In the genomic region with DNA sequence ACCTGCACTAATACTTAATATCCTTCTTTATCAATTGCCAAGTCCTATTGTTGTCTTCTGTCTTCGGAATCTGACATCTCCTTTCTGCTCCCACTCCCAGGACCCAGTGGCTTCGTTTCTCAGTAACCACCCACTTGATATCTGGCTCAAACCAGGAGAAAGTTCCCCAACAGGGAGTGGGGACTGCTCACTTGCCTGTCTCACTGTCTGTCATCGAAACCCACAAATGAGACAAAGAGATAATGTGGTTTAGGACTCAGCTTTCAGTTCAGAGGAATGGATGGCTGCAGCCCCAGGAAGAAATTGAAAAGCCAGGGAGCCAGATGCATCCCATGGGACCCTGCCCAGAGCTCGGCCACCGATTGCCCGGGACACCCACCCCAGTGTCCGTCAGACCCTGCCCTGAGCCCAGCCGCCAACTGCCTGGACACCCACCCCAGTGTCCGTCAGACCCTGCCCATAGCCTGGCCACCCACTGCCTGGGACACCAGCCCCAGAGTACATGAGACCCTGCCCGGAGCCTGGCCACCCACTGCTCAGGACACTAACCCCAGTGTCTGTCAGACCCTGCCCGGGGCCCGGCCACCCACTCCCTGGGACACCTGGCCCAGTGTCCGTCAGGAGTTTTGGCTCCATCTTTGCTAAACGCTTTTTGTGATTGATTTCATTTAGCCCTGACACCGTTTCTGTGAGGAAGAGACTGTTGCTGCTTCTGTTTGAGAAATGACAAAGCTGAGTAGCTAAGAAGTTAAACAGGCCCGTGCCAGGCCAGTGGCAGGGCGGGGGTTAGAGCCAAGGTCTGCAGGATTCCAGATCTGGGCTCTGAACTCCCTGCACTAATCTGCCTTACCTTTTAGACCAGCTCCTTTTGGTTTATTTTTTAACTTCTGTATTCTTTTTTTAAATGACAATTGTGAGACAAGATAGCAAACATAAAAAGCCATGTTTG, we compare ENCODE assay signal across 14 cellular contexts.
DNase-seq lines count a peak whose midpoint lies in the region; ATAC-seq and TF ChIP-seq lines count a peak whose summit lies in the region.
"Had no signal": no experiment of that assay in that cellular context is flagged by ENCODE, and none has a peak within 500 bp of the region (broad histone marks: within the 10 kb centered on the region; RNA-seq: fewer than 3 reads in every experiment).

No MANE protein-coding gene starts in this region.

- H3K79me2 ChIP-seq in PC-9 (ENCODE audit: low read depth) = no peaks in the 10 kb centered on the region

- H3K27me3 ChIP-seq in PC-9 (ENCODE audit: insufficient read depth, low read depth) (no peaks in the 10 kb centered on the region), upper lobe of right lung (no peaks in the 10 kb centered on the region), H7 (ENCODE audit: control insufficient read depth, insufficient read depth, low read length) (no peaks in the 10 kb centered on the region)
- H3K27me3 ChIP-seq: esophagus squamous epithelium, ovary had no signal

- BruUV-seq in PC-9 (replicated peaks; lab: Mats Ljungman, UMichigan) = no TSS peak

- peaks cover 24% of the 10 kb centered on the region; the same call in 1 of the 2 replicates for H3F3A ChIP-seq in PC-9 (ENCODE audit: insufficient read depth, low read depth)

- H3K36me3 ChIP-seq in PC-9 (ENCODE audit: low read depth) (no peaks in the 10 kb centered on the region), upper lobe of right lung (no peaks in the 10 kb centered on the region), H7 (replicated peaks; ENCODE audit: control insufficient read depth, insufficient read depth, low read length) (no peaks in the 10 kb centered on the region)
- H3K36me3 ChIP-seq: esophagus squamous epithelium, ovary, WERI-Rb-1 had no signal

- no peak overlapping the region for H3K27ac ChIP-seq in PC-9
- H3K27ac ChIP-seq in upper lobe of right lung = no peak overlapping the region
- H3K27ac ChIP-seq: esophagus squamous epithelium, ovary, WERI-Rb-1 had no signal

- H2AFZ ChIP-seq in PC-9 = no peak overlapping the region

- POLR2A ChIA-PET in PC-9 (lab: Charles Lee; ENCODE audit: unreplicated experiment) = no interaction called here

- TF ChIP-seq CTCF in PC-9 (conservative IDR thresholded peaks at IDR 0.05) = no peak
- TF ChIP-seq CTCF in upper lobe of right lung (IDR thresholded peaks at IDR 0.05) = no peak

- CTCF ChIA-PET in PC-9 (lab: Charles Lee) = interaction anchor here (1.1 kb wide), 1 partner anchor 343 kb away, joined by 3 read pairs; no protein-coding TSS in a partner anchor

- peak overlapping the region; percentile 47 for H3K4me2 ChIP-seq in PC-9

- H3K9me3 ChIP-seq in PC-9 (ENCODE audit: insufficient read depth, low read depth) (no peaks in the 10 kb centered on the region), upper lobe of right lung (no peaks in the 10 kb centered on the region)
- H3K9me3 ChIP-seq: esophagus squamous epithelium, ovary had no signal

- no peak for ATAC-seq in left cardiac atrium
- no peak for ATAC-seq in left ventricle myocardium superior
- peak; percentile 36 for ATAC-seq in esophagus mucosa
- peak; percentile 37 for ATAC-seq in upper lobe of right lung

- H3K4me3 ChIP-seq in PC-9 = no peak overlapping the region
- no peak overlapping the region for H3K4me3 ChIP-seq in upper lobe of right lung
- no peak overlapping the region for H3K4me3 ChIP-seq in H7 (ENCODE audit: insufficient read depth, low read depth, low read length)
- H3K4me3 ChIP-seq: esophagus squamous epithelium, ovary had no signal

- intact Hi-C loops in left cardiac atrium (cut with DNase I) = no loop called here
- intact Hi-C loops in left ventricle myocardium superior (cut with micrococcal nuclease) = no loop called here
- intact Hi-C loops in PC-9 (cut with micrococcal nuclease; ENCODE audit: unreplicated experiment) = loop anchor here (10.0 kb wide), 4 partner anchors 62 to 442 kb away; a partner anchor contains a TSS
- intact Hi-C loops in upper lobe of right lung (cut with DNase I) = no loop called here

- no peaks in the 10 kb centered on the region for H3K9me2 ChIP-seq in PC-9 (ENCODE audit: insufficient read depth)

- H4K20me1 ChIP-seq in PC-9 (ENCODE audit: insufficient read depth) = no peaks in the 10 kb centered on the region

- DNase-seq in left cardiac atrium (peak; percentile 18), left ventricle myocardium superior (no peak), PC-9 (no peak), upper lobe of right lung (no peak), H7 (no peak), cerebellar nuclear complex (lab: John Stamatoyannopoulos, UW) (no peak), NCI-H1092 treated with DMSO at 0.1 percent for 48 hours (lab: John Stamatoyannopoulos, UW) (no peak)
- DNase-seq: activated CD8-positive, alpha-beta memory T cell treated with anti-CD3 and anti-CD28 coated beads, Interleukin-2, amount 50 U/mL, for 4 hours; DMS 273 treated with DMSO at 0.1 percent for 48 hours; esophagus squamous epithelium; NCI-H526 treated with DMSO at 0.1 percent for 48 hours; ovary; WERI-Rb-1 had no signal

- H3K4me1 ChIP-seq in PC-9 (replicated peaks; ENCODE audit: insufficient read depth) (peaks cover 44% of the 10 kb centered on the region), upper lobe of right lung (no peaks in the 10 kb centered on the region)
- H3K4me1 ChIP-seq: esophagus squamous epithelium had no signal

Comparison
In these comparisons a context has a peak if more than half of its experiments do, and no peak if none do; other contexts are left out.
1. ATAC-seq: peak in esophagus mucosa (single experiment) and upper lobe of right lung (single experiment); none in left cardiac atrium (0 of 2) and left ventricle myocardium superior (single experiment).